In genomic region chr2:240298316-240298790, GRCh38 we compare ENCODE assay signal across 11 cellular contexts.
DNase-seq lines count a peak whose midpoint lies in the region; ATAC-seq and TF ChIP-seq lines count a peak whose summit lies in the region.
"Had no signal": no experiment of that assay in that cellular context is flagged by ENCODE, and none has a peak within 500 bp of the region (broad histone marks: within the 10 kb centered on the region; RNA-seq: fewer than 3 reads in every experiment).

No MANE protein-coding gene starts in this region.

- H3K9me3 Mint-ChIP-seq in brain: peaks cover 0 to 2% (median 0%) of the 10 kb centered on the region in 5 experiments
- H3K9me3 Mint-ChIP-seq: CD4-positive, alpha-beta T cell; H9 had no signal

- no peak for ATAC-seq in left cardiac atrium

- H3K4me1 ChIP-seq in osteoblast (ENCODE audit: insufficient read depth, low read length): no peaks in the 10 kb centered on the region
- H3K4me1 ChIP-seq: Caco-2 had no signal

- H3K4me2 ChIP-seq in osteoblast (ENCODE audit: insufficient read depth, low read length): no peak overlapping the region

- no peak overlapping the region for H3K4me3 ChIP-seq in osteoblast (ENCODE audit: insufficient read depth, low read length)

- no peaks in the 10 kb centered on the region for H3K9me3 ChIP-seq in osteoblast (ENCODE audit: low read depth, low read length)
- H3K9me3 ChIP-seq: BE2C, Caco-2 had no signal

- peak overlapping the region in 4 of 5 experiments; percentile 54 to 94 (median 90) for H3K27ac Mint-ChIP-seq in brain
- H3K27ac Mint-ChIP-seq: CD4-positive, alpha-beta T cell; H9 had no signal

- intact Hi-C loops in cardiac septum (cut with DNase I) (loop anchor here (2.0 kb wide), 1 partner anchor 66 kb away; no protein-coding TSS in a partner anchor), left cardiac atrium (cut with DNase I) (no loop called here)

- H4K20me1 ChIP-seq in osteoblast (ENCODE audit: insufficient read depth, low read length): no peaks in the 10 kb centered on the region

- no peak overlapping the region for H2AFZ ChIP-seq in osteoblast (ENCODE audit: low read length)

- no peak overlapping the region for H3K27ac ChIP-seq in osteoblast (ENCODE audit: low read depth, low read length)

- DNase-seq in cardiac septum (ENCODE audit: low spot score): peak; percentile 65
- DNase-seq in left cardiac atrium: no peak
- peak; percentile 68 for DNase-seq in osteoblast (ENCODE audit: insufficient read length, low spot score, missing footprints)
- no peak for DNase-seq in SIG-M5 treated with dmso at 0.1 percent for 504 hours (lab: John Stamatoyannopoulos, UW; ENCODE audit: unreplicated experiment)
- no peak for DNase-seq in NCI-H524 treated with DMSO at 0.1 percent for 48 hours (lab: John Stamatoyannopoulos, UW)
- DNase-seq: BE2C; Caco-2; CD4-positive, alpha-beta T cell; GOT3 had no signal

- H3K27me3 Mint-ChIP-seq in brain: peaks cover 3% of the 10 kb centered on the region

- no peak overlapping the region for H3K4me3 Mint-ChIP-seq in brain
- H3K4me3 Mint-ChIP-seq: CD4-positive, alpha-beta T cell; H9 had no signal

- H3K36me3 ChIP-seq in osteoblast (ENCODE audit: insufficient read depth, low read length): no peaks in the 10 kb centered on the region
- H3K36me3 ChIP-seq: BE2C had no signal

- no peaks in the 10 kb centered on the region for H3K79me2 ChIP-seq in osteoblast (ENCODE audit: insufficient read depth, low read length)

- peaks cover 2% of the 10 kb centered on the region for H3K27me3 ChIP-seq in osteoblast (ENCODE audit: insufficient read depth, low read length)
- H3K27me3 ChIP-seq: BE2C had no signal

- H3K4me1 Mint-ChIP-seq in brain: peaks cover 75% of the 10 kb centered on the region

- H3K36me3 Mint-ChIP-seq in brain: no peaks in the 10 kb centered on the region

- no peak for TF ChIP-seq CTCF in brain (conservative IDR thresholded peaks at IDR 0.05)
- TF ChIP-seq CTCF in osteoblast (IDR thresholded peaks at IDR 0.05; ENCODE audit: extremely low read depth, low read depth, low read length): no peak

Comparison
In these comparisons a context has a peak if more than half of its experiments do, and no peak if none do; other contexts are left out.
1. DNase-seq: peak in cardiac septum (single experiment) and osteoblast (single experiment); none in left cardiac atrium (single experiment), SIG-M5 treated with dmso at 0.1 percent for 504 hours (single experiment) and NCI-H524 treated with DMSO at 0.1 percent for 48 hours (single experiment).